2 cellular contexts compared by ENCODE assay signal in genomic region chr11:128182844-128183243, GRCh38.
TF ChIP-seq lines count a peak whose summit lies in the region.

No MANE protein-coding gene starts in this region.

TF ChIP-seq in IMR-90, 13 proteins besides CTCF, POLR2A, EP300 and RAD21:
- TF ChIP-seq MXI1 (IDR thresholded peaks at IDR 0.05; ENCODE audit: borderline replicate concordance, low read depth, low read length): no peak
- no peak for TF ChIP-seq NFE2L2 (IDR thresholded peaks at IDR 0.05; ENCODE audit: low read depth, low read length)
- no peak for TF ChIP-seq MAZ (IDR thresholded peaks at IDR 0.05; ENCODE audit: borderline replicate concordance, low read depth, low read length)
- no peak for TF ChIP-seq SMC3 (IDR thresholded peaks at IDR 0.05; ENCODE audit: low read depth, low read length)
- no peak for TF ChIP-seq RFX5 (IDR thresholded peaks at IDR 0.05; ENCODE audit: low read depth, low read length)
- no peak for TF ChIP-seq RCOR1 (IDR thresholded peaks at IDR 0.05; ENCODE audit: insufficient replicate concordance, low read length)
- no peak for TF ChIP-seq CHD1 (IDR thresholded peaks at IDR 0.05; ENCODE audit: low read depth, low read length)
TF ChIP-seq in IMR-90: peak in this region for 0.

TF ChIP-seq in WTC11, 78 proteins besides CTCF, POLR2A, EP300 and RAD21:
- TF ChIP-seq NR3C1 (CRISPR knock-in tag; conservative IDR thresholded peaks at IDR 0.05; ENCODE audit: low read depth) (no peak), ZMAT4 (CRISPR knock-in tag; IDR thresholded peaks at IDR 0.05) (no peak), SOX15 (CRISPR knock-in tag; IDR thresholded peaks at IDR 0.05) (no peak), MYBL2 (CRISPR knock-in tag; IDR thresholded peaks at IDR 0.05) (no peak), SP1 (CRISPR knock-in tag; conservative IDR thresholded peaks at IDR 0.05) (no peak), ZNF232 (CRISPR knock-in tag; IDR thresholded peaks at IDR 0.05) (no peak), ATF6 (CRISPR knock-in tag; IDR thresholded peaks at IDR 0.05) (no peak), FOXJ3 (CRISPR knock-in tag; IDR thresholded peaks at IDR 0.05; ENCODE audit: borderline replicate concordance) (no peak), USF1 (CRISPR knock-in tag; IDR thresholded peaks at IDR 0.05) (no peak)
